Comparison of ENCODE assay signal across 28 cellular contexts in genomic region chr15:50224606-50225005, GRCh38. TPM values are rescaled to one million over a fixed set of nuclear protein-coding genes. Genes with fewer than 3 reads are reported as not detected.
DNase-seq lines count a peak whose midpoint lies in the region; ATAC-seq and TF ChIP-seq lines count a peak whose summit lies in the region.
"Had no signal": no experiment of that assay in that cellular context is flagged by ENCODE, and none has a peak within 500 bp of the region (broad histone marks: within the 10 kb centered on the region; RNA-seq: fewer than 3 reads in every experiment).

No MANE protein-coding gene starts in this region.

- no peak for ATAC-seq in HG02759 (IDR thresholded peaks at IDR 0.05; ENCODE audit: unreplicated experiment)
- ATAC-seq: activated CD4-positive, CD25-positive, alpha-beta regulatory T cell treated with anti-CD3 and anti-CD28 coated beads, Interleukin-2, amount 50 U/mL, for 24 hours; body of pancreas; effector memory CD8-positive, alpha-beta T cell; left colon; psoas muscle had no signal

- DNase-seq in AG08396 (ENCODE audit: low spot score) (peak; percentile 35), HCEC 1CT (peak; percentile 28), astrocyte of the cerebellum (ENCODE audit: low read depth) (peak; percentile 4), fibroblast of the aortic adventitia (ENCODE audit: low read depth) (peak; percentile 16), T-helper 9 cell (no peak), DMS79 (lab: John Stamatoyannopoulos, UW) (no peak), NCI-H2196 treated with DMSO at 0.1 percent for 48 hours (lab: John Stamatoyannopoulos, UW; ENCODE audit: unreplicated experiment) (no peak)
- DNase-seq: activated CD4-positive, alpha-beta memory T cell treated with anti-CD3 and anti-CD28 coated beads for 36 hours; body of pancreas; C1 segment of cervical spinal cord; Caco-2; DND-41; effector memory CD8-positive, alpha-beta T cell; esophagus squamous epithelium; head of caudate nucleus; left colon; mesendoderm; NCI-H1436; NCI-H524 treated with DMSO at 0.1 percent for 48 hours; psoas muscle; SJCRH30; stimulated activated CD4-positive, alpha-beta T cell treated with anti-CD3 and anti-CD28 coated beads, Interleukin-1b, Interleukin-23, amount 100 ng/mL, for 48 hours; upper lobe of left lung had no signal

- in situ Hi-C loops in astrocyte of the cerebellum (cut with HindIII; ENCODE audit: low sequenced_read_pairs), result no loop called here

- no peak for TF ChIP-seq CTCF in astrocyte of the cerebellum (IDR thresholded peaks at IDR 0.05; ENCODE audit: low read depth, low read length, missing control alignments)
- TF ChIP-seq CTCF in fibroblast of the aortic adventitia (IDR thresholded peaks at IDR 0.05; ENCODE audit: insufficient read depth, low read length), result no peak

- H3K4me3 ChIP-seq in astrocyte of the cerebellum (ENCODE audit: low read depth, low read length) (no peak overlapping the region), fibroblast of the aortic adventitia (ENCODE audit: low read depth, low read length) (no peak overlapping the region)
- H3K4me3 ChIP-seq: body of pancreas, esophagus squamous epithelium, HAP-1, psoas muscle, SJCRH30, skin epidermis, upper lobe of left lung had no signal

RNA-seq across cellular contexts. Expression of gene HDC, which starts 40.9 kb away (rescaled TPM):
- total RNA-seq in fibroblast of the aortic adventitia (ENCODE audit: low replicate concordance), result not detected in 2 replicates
- total RNA-seq: A673, body of pancreas, Caco-2, SJCRH30 had no signal

RNA-seq across cellular contexts. Expression of gene SLC27A2, which starts 42.6 kb away (rescaled TPM):
- total RNA-seq in fibroblast of the aortic adventitia (ENCODE audit: low replicate concordance), result not detected in 2 replicates
- total RNA-seq: psoas muscle, SJCRH30 had no signal

Comparison
In these comparisons a context has a peak if more than half of its experiments do, and no peak if none do; other contexts are left out.
1. DNase-seq: peak in AG08396 (single experiment), HCEC 1CT (single experiment), astrocyte of the cerebellum (single experiment) and fibroblast of the aortic adventitia (single experiment); none in T-helper 9 cell (single experiment), DMS79 (single experiment) and NCI-H2196 treated with DMSO at 0.1 percent for 48 hours (single experiment).